In genomic region chr2:231672617-231673347, GRCh38 we compare ENCODE assay signal across 8 cellular contexts. TPM values are rescaled to one million over a fixed set of nuclear protein-coding genes. Genes with fewer than 3 reads are reported as not detected.
A peak's percentile ranks its signal among the peaks of the same experiment; 100 is the strongest.
DNase-seq lines count a peak whose midpoint lies in the region; ATAC-seq and TF ChIP-seq lines count a peak whose summit lies in the region.

No MANE protein-coding gene starts in this region.

- TF ChIP-seq EP300 in suprapubic skin (IDR thresholded peaks at IDR 0.05) = no peak

- WGBS in H9 (ENCODE audit: extremely low coverage, insufficient read length, low lambda C conversion rate) = no CpG with 5 or more reads among the region's 20 CpGs
- WGBS in iPS DF 6.9 (ENCODE audit: insufficient coverage, insufficient read length) = no CpG with 5 or more reads among the region's 20 CpGs
- WGBS in suprapubic skin = 31% methylated on average over 12 of the region's 20 CpGs
- WGBS in body of pancreas, 2 donors = 65 to 80% methylated on average over 7 to 19 of the region's 20 CpGs

- H3K4me2 ChIP-seq in H9 (ENCODE audit: insufficient read depth, insufficient read length, low read length) = peak overlapping the region; percentile 36

- H3K36me3 Mint-ChIP-seq in H9 (ENCODE audit: insufficient read depth in 1 of 3, low read depth in 3 of 3) (no peaks in the 10 kb centered on the region; a peak in 1 of 7 replicates), activated B cell treated with CpG ODN at 0.5 μM for 24 hours (ENCODE audit: low read depth) (no peaks in the 10 kb centered on the region)

- H3K9me3 Mint-ChIP-seq in H9 = no peaks in the 10 kb centered on the region
- H3K9me3 Mint-ChIP-seq in activated B cell treated with CpG ODN at 0.5 μM for 24 hours = no peaks in the 10 kb centered on the region

- H2AFZ ChIP-seq in H9 (ENCODE audit: low read length) = no peak overlapping the region

- peak overlapping the region; percentile 92 to 98 (median 94) for H3K27ac Mint-ChIP-seq in H9
- H3K27ac Mint-ChIP-seq in activated B cell treated with CpG ODN at 0.5 μM for 24 hours = peak overlapping the region; percentile 98

- H2BK5ac ChIP-seq in H9 (ENCODE audit: insufficient read length, low read length) = no peak overlapping the region

- no peak overlapping the region for H4K91ac ChIP-seq in H9 (ENCODE audit: insufficient read length, low read depth, low read length)

- H3K36me3 ChIP-seq in iPS DF 6.9 (ENCODE audit: control insufficient read depth, insufficient read depth, low read length) (no peaks in the 10 kb centered on the region), suprapubic skin (no peaks in the 10 kb centered on the region), body of pancreas (replicated peaks in 1 of 2; ENCODE audit: insufficient read depth in 1 of 2, low read depth in 2 of 2) (no peaks in the 10 kb centered on the region)

- peak overlapping the region; percentile 2 for H2BK12ac ChIP-seq in H9 (ENCODE audit: insufficient read length, low read depth, low read length)

- no peak overlapping the region for H2BK20ac ChIP-seq in H9 (ENCODE audit: low read depth, low read length, poor library complexity, severe bottlenecking)

- DNase-seq in GM12864 (ENCODE audit: low read depth) = no peak
- DNase-seq in H9 = peak; percentile 94
- peak; percentile 40 to 56 for DNase-seq in Kasumi-1 (lab: John Stamatoyannopoulos, UW)
- DNase-seq in activated B cell treated with CpG ODN at 0.5 μM for 24 hours = peak; percentile 91
- DNase-seq in iPS DF 6.9 (ENCODE audit: low read depth, low spot score) = no peak
- no peak for DNase-seq in suprapubic skin (ENCODE audit: low spot score in 2 of 2)
- DNase-seq in body of pancreas = no peak

- no peaks in the 10 kb centered on the region for H4K20me1 ChIP-seq in H9 (ENCODE audit: control insufficient read depth, insufficient read depth, insufficient read length)

- H2AK5ac ChIP-seq in H9 (ENCODE audit: insufficient read length, low read length) = no peak overlapping the region

- H3K27me3 Mint-ChIP-seq in H9 (ENCODE audit: low read depth) (no peaks in the 10 kb centered on the region), activated B cell treated with CpG ODN at 0.5 μM for 24 hours (no peaks in the 10 kb centered on the region)

- no peaks in the 10 kb centered on the region for H3K79me1 ChIP-seq in H9 (ENCODE audit: insufficient read depth, low read depth, low read length, poor library complexity, severe bottlenecking)

- H2BK15ac ChIP-seq in H9 (ENCODE audit: low read depth, low read length) = no peak overlapping the region

- no peaks in the 10 kb centered on the region for H3K9me3 ChIP-seq in H9 (ENCODE audit: control insufficient read depth, low read depth, low read length)
- no peaks in the 10 kb centered on the region for H3K9me3 ChIP-seq in iPS DF 6.9 (ENCODE audit: control insufficient read depth, insufficient read depth, low read length)
- no peaks in the 10 kb centered on the region for H3K9me3 ChIP-seq in suprapubic skin
- no peaks in the 10 kb centered on the region for H3K9me3 ChIP-seq in body of pancreas

- peak overlapping the region; percentile 64 for H3K14ac ChIP-seq in H9 (ENCODE audit: insufficient read depth, low read length)

- H2BK120ac ChIP-seq in H9 (ENCODE audit: low read depth, low read length, poor library complexity, severe bottlenecking) = peak overlapping the region; percentile 63

- POLR2A ChIA-PET in activated B cell treated with CpG ODN at 0.5 μM for 24 hours (lab: Charles Lee) = interaction anchor here (0.6 to 20.7 kb wide), 31 partner anchors 10 to 1851 kb away, joined by 3 to 1242 read pairs (median 6); partner anchors contain the start of genes NCL, PDE6D, PTMA and SP140

- H3K4me1 Mint-ChIP-seq in H9 (peaks cover 29 to 42% of the 10 kb centered on the region in 2 experiments), activated B cell treated with CpG ODN at 0.5 μM for 24 hours (peaks cover 88% of the 10 kb centered on the region)

- peak overlapping the region; percentile 31 for H3K9ac ChIP-seq in H9 (ENCODE audit: extremely low read depth, insufficient read length, low read length)

- no peak overlapping the region for H3K23ac ChIP-seq in H9 (ENCODE audit: insufficient read length, low read depth, low read length)

- no peak overlapping the region for H3K56ac ChIP-seq in H9 (ENCODE audit: insufficient read length, low read depth, low read length)

- H3K27ac ChIP-seq in 22Rv1 (no peak overlapping the region), H9 (ENCODE audit: insufficient read length, low read depth, low read length) (peak overlapping the region; percentile 31), iPS DF 6.9 (ENCODE audit: low read length) (no peak overlapping the region), suprapubic skin (peak overlapping the region; percentile 77), body of pancreas (peak overlapping the region in 2 of 4 donors; percentile 42 to 43)

- TF ChIP-seq POLR2A in suprapubic skin (IDR thresholded peaks at IDR 0.05) = no peak
- no peak for TF ChIP-seq POLR2A in body of pancreas (IDR thresholded peaks at IDR 0.05)

- H3K4me3 ChIP-seq in GM12864 (ENCODE audit: low read depth, low read length) (peak overlapping the region; percentile 37), iPS DF 6.9 (ENCODE audit: low read length) (peak overlapping the region; percentile 25; the same call in 1 of the 2 replicates), suprapubic skin (no peak overlapping the region), body of pancreas (no peak overlapping the region)

- H4K8ac ChIP-seq in H9 (replicated peaks; ENCODE audit: insufficient read length, low read depth, low read length) = no peak overlapping the region

- TF ChIP-seq CTCF in 22Rv1 (IDR thresholded peaks at IDR 0.05) (peak; percentile 48), GM12864 (IDR thresholded peaks at IDR 0.05; ENCODE audit: low read depth, low read length, missing control alignments) (peak; percentile 65), H9 (conservative IDR thresholded peaks at IDR 0.05) (peak; percentile 63; the same call in 2 of the 3 replicates), activated B cell treated with CpG ODN at 0.5 μM for 24 hours (IDR thresholded peaks at IDR 0.05) (no peak), suprapubic skin (IDR thresholded peaks at IDR 0.05) (no peak), body of pancreas (IDR thresholded peaks at IDR 0.05) (no peak)

- H3K23me2 ChIP-seq in H9 (ENCODE audit: insufficient read length, low read depth, low read length, poor library complexity, severe bottlenecking) = no peaks in the 10 kb centered on the region

- intact Hi-C loops in activated B cell treated with CpG ODN at 0.5 μM for 24 hours (cut with micrococcal nuclease) = loop anchor here (1.0 to 2.0 kb wide), 6 partner anchors 10 to 208 kb away; partner anchors contain the start of genes NCL, PDE6D and PTMA
- intact Hi-C loops in body of pancreas (cut with DNase I) = loop anchor here (10.0 kb wide), 1 partner anchor 58 kb away; no protein-coding TSS in a partner anchor

- H3K4me1 ChIP-seq in H9 (ENCODE audit: insufficient read depth, low read length) = peaks cover 12% of the 10 kb centered on the region; the same call in 1 of the 2 replicates
- H3K4me1 ChIP-seq in iPS DF 6.9 (ENCODE audit: control insufficient read depth, insufficient read depth, low read length) = peaks cover 11% of the 10 kb centered on the region
- H3K4me1 ChIP-seq in suprapubic skin = peaks cover 50% of the 10 kb centered on the region
- peaks cover 11% of the 10 kb centered on the region for H3K4me1 ChIP-seq in body of pancreas

- no peaks in the 10 kb centered on the region for H3K79me2 ChIP-seq in H9 (ENCODE audit: insufficient read depth, low read length)

- H3K4me3 Mint-ChIP-seq in H9 = peak overlapping the region; percentile 58 to 78
- H3K4me3 Mint-ChIP-seq in activated B cell treated with CpG ODN at 0.5 μM for 24 hours = peak overlapping the region; percentile 85

- no peak overlapping the region; the same call in 1 of the 2 replicates for H3K4ac ChIP-seq in H9 (ENCODE audit: low read depth, low read length)

- ATAC-seq in activated B cell treated with CpG ODN at 0.5 μM for 24 hours (ENCODE audit: low read depth) = peak; percentile 68
- ATAC-seq in body of pancreas = no peak

- peak overlapping the region; percentile 47 for H3K18ac ChIP-seq in H9 (ENCODE audit: insufficient read length, low read depth, low read length)

- H4K5ac ChIP-seq in H9 (ENCODE audit: insufficient read length, low read depth, low read length) = no peak overlapping the region

- H3K27me3 ChIP-seq in H9 (ENCODE audit: insufficient read depth, low read length) (no peaks in the 10 kb centered on the region), iPS DF 6.9 (ENCODE audit: control insufficient read depth, insufficient read depth, low read length) (no peaks in the 10 kb centered on the region), suprapubic skin (no peaks in the 10 kb centered on the region), body of pancreas (no peaks in the 10 kb centered on the region)

- CTCF ChIA-PET in activated B cell treated with CpG ODN at 0.5 μM for 24 hours (lab: Charles Lee) = interaction anchor here (0.9 to 20.2 kb wide), 12 partner anchors 10 to 71 kb away, joined by 3 to 429 read pairs (median 6); partner anchors contain the start of gene PTMA

- no peak overlapping the region for H3T11ph ChIP-seq in H9 (ENCODE audit: low read length)

RNA-seq across cellular contexts. Expression of gene PTMA, which starts 35.5 kb away (rescaled TPM):
- total RNA-seq in H9 (2021) (1,963 and 2,010 TPM in 2 replicates), activated B cell treated with CpG ODN at 0.5 μM for 24 hours (1,531 and 1,680 TPM in 2 replicates), suprapubic skin (1,000 to 10,000 TPM in 3 of 4 donors, 100 to 1,000 TPM in 1; 781 to 1,090 (median 1,063) TPM), body of pancreas (100 to 1,000 TPM; 532 to 757 TPM)

Comparison
In these comparisons a context has a peak if more than half of its experiments do, and no peak if none do; other contexts are left out.
1. H3K27ac ChIP-seq: peak in H9 (single experiment) and suprapubic skin (single experiment); none in 22Rv1 (single experiment) and iPS DF 6.9 (single experiment).
2. CTCF ChIP-seq: peak in 22Rv1 (single experiment), GM12864 (single experiment) and H9 (single experiment); none in activated B cell treated with CpG ODN at 0.5 μM for 24 hours (single experiment), suprapubic skin (0 of 2) and body of pancreas (0 of 7).
3. DNase-seq: peak in H9 (single experiment), Kasumi-1 (2 of 2) and activated B cell treated with CpG ODN at 0.5 μM for 24 hours (single experiment); none in GM12864 (single experiment), iPS DF 6.9 (single experiment), suprapubic skin (0 of 2) and body of pancreas (0 of 4).
4. H3K4me3 ChIP-seq: peak in GM12864 (single experiment) and iPS DF 6.9 (single experiment); none in suprapubic skin (single experiment) and body of pancreas (0 of 2).